ENCODE assay signal across 13 cellular contexts in genomic region chr3:30285188-30286006, GRCh38.
A peak's percentile ranks its signal among the peaks of the same experiment; 100 is the strongest.
DNase-seq lines count a peak whose midpoint lies in the region; ATAC-seq, FAIRE-seq and TF ChIP-seq lines count a peak whose summit lies in the region.
"Had no signal": no experiment of that assay in that cellular context is flagged by ENCODE, and none has a peak within 500 bp of the region (broad histone marks: within the 10 kb centered on the region; RNA-seq: fewer than 3 reads in every experiment).

No MANE protein-coding gene starts in this region.

- H3K4me1 ChIP-seq in GM23248 (ENCODE audit: insufficient read depth) = peaks cover 68% of the 10 kb centered on the region
- H3K4me1 ChIP-seq in right atrium auricular region = peaks cover 0 to 30% of the 10 kb centered on the region in 2 donors

- H3K36me3 ChIP-seq in GM23248 (ENCODE audit: low read depth) (no peaks in the 10 kb centered on the region), brain microvascular endothelial cell (replicated peaks) (no peaks in the 10 kb centered on the region), right atrium auricular region (no peaks in the 10 kb centered on the region)
- H3K36me3 ChIP-seq: neutrophil, upper lobe of right lung had no signal

- H3K4me3 ChIP-seq in GM23248 = 0 out of 2 replicates have a peak overlapping the region, but pooled peaks have one; percentile 9
- H3K4me3 ChIP-seq in brain microvascular endothelial cell (ENCODE audit: low read depth, low read length) = no peak overlapping the region
- H3K4me3 ChIP-seq in right atrium auricular region = no peak overlapping the region
- H3K4me3 ChIP-seq in skin epidermis = no peak overlapping the region
- H3K4me3 ChIP-seq: upper lobe of right lung had no signal

- FAIRE-seq in GM12892 (lab: Jason Lieb, UNC) = no peak

- no peak for DNase-seq in GM23248
- no peak for DNase-seq in brain microvascular endothelial cell
- DNase-seq in right atrium auricular region (ENCODE audit: low spot score) = no peak
- DNase-seq in GM12892 (ENCODE audit: insufficient read length) = no peak
- DNase-seq in DMS79 treated with DMSO at 0.1 percent for 48 hours (lab: John Stamatoyannopoulos, UW) = no peak
- DNase-seq in activated CD4-positive, alpha-beta T cell treated with anti-CD3 and anti-CD28 coated beads, Interleukin-2, amount 50 U/mL, for 4 hours = no peak
- DNase-seq: AML-193, DND-41, upper lobe of right lung had no signal

- peak overlapping the region; percentile 49 for H3K4me2 ChIP-seq in GM23248 (ENCODE audit: unreplicated experiment)

- peaks cover 57% of the 10 kb centered on the region for H3F3A ChIP-seq in GM23248 (ENCODE audit: insufficient read depth)

- H2AFZ ChIP-seq in GM23248 = no peak overlapping the region

- H3K27me3 ChIP-seq in GM23248 (replicated peaks; ENCODE audit: insufficient read depth) (no peaks in the 10 kb centered on the region), brain microvascular endothelial cell (replicated peaks) (no peaks in the 10 kb centered on the region), right atrium auricular region (no peaks in the 10 kb centered on the region)
- H3K27me3 ChIP-seq: neutrophil, upper lobe of right lung had no signal

- no peaks in the 10 kb centered on the region for H3K79me2 ChIP-seq in GM23248 (ENCODE audit: insufficient read depth)

- no peaks in the 10 kb centered on the region for H3K9me3 ChIP-seq in GM23248 (ENCODE audit: low read depth)
- no peaks in the 10 kb centered on the region for H3K9me3 ChIP-seq in right atrium auricular region
- H3K9me3 ChIP-seq: neutrophil, upper lobe of right lung had no signal

- TF ChIP-seq POLR2A in GM12892 (IDR thresholded peaks at IDR 0.05; ENCODE audit: low read depth, low read length) = no peak

- ATAC-seq in GM18909 (IDR thresholded peaks at IDR 0.05; ENCODE audit: poor library complexity, unreplicated experiment) = no peak
- ATAC-seq: HepG2 had no signal

- TF ChIP-seq CTCF in brain microvascular endothelial cell (IDR thresholded peaks at IDR 0.05; ENCODE audit: low read depth, low read length, missing control alignments) (no peak), right atrium auricular region (IDR thresholded peaks at IDR 0.05) (no peak)

- no peak overlapping the region for H3K9ac ChIP-seq in GM23248

- in situ Hi-C loops in GM23248 (cut with MboI) = no loop called here
- in situ Hi-C loops in brain microvascular endothelial cell (cut with HindIII; ENCODE audit: low pct_ligation_motif_present, low sequenced_read_pairs) = no loop called here

- WGBS in GM23248 (ENCODE audit: low coverage in 1 of 2, low lambda C conversion rate in 2 of 2, missing lambda C conversion rate in 2 of 2), 2 experiments = 38 to 41% methylated on average over 5 of the region's 5 CpGs

- H3K27ac ChIP-seq in GM23248 = peak overlapping the region; percentile 69
- peak overlapping the region; percentile 66 for H3K27ac ChIP-seq in brain microvascular endothelial cell
- peak overlapping the region; percentile 37 to 59 for H3K27ac ChIP-seq in right atrium auricular region
- H3K27ac ChIP-seq in skin epidermis = peak overlapping the region in 13 of 21 experiments; percentile 3 to 80 (median 49)
- H3K27ac ChIP-seq: neutrophil, upper lobe of right lung had no signal

- no peaks in the 10 kb centered on the region for H3K9me2 ChIP-seq in GM23248 (ENCODE audit: insufficient read depth)

- H4K20me1 ChIP-seq in GM23248 (ENCODE audit: insufficient read depth) = no peaks in the 10 kb centered on the region
